Comparison of ENCODE assay signal across 13 cellular contexts in genomic region chr1:26372039-26372438, GRCh38. TPM values are rescaled to one million over a fixed set of nuclear protein-coding genes. Genes with fewer than 3 reads are reported as not detected.
DNase-seq lines count a peak whose midpoint lies in the region; ATAC-seq and TF ChIP-seq lines count a peak whose summit lies in the region.
"Had no signal": no experiment of that assay in that cellular context is flagged by ENCODE, and none has a peak within 500 bp of the region (broad histone marks: within the 10 kb centered on the region; RNA-seq: fewer than 3 reads in every experiment).

No MANE protein-coding gene starts in this region.

- H3K4me1 Mint-ChIP-seq in natural killer cell = peaks cover 68% of the 10 kb centered on the region in 2 donors
- H3K4me1 Mint-ChIP-seq in natural killer cell treated with Interleukin-12 subunit alpha and Interleukin-12 subunit beta and Interleukin-15 and Interleukin-18, amount 100 ng/mL, for 72 hours (ENCODE audit: low read depth in 2 of 2) = peaks cover 65 to 70% of the 10 kb centered on the region in 2 donors
- H3K4me1 Mint-ChIP-seq in activated T-helper 17 cell treated with anti-CD3 and anti-CD28 coated beads, Interleukin-2, amount 50 U/mL, for 72 hours = peaks cover 43% of the 10 kb centered on the region

- DNase-seq in natural killer cell (no peak), NCI-H526 (lab: John Stamatoyannopoulos, UW) (no peak), SJCRH30 (no peak), SHP77 (lab: John Stamatoyannopoulos, UW) (no peak)
- DNase-seq in natural killer cell treated with Interleukin-12 subunit alpha and Interleukin-12 subunit beta and Interleukin-15 and Interleukin-18, amount 100 ng/mL, for 72 hours (ENCODE audit: low spot score) = no peak
- DNase-seq: activated CD4-positive, CD25-positive, alpha-beta regulatory T cell treated with anti-CD3 and anti-CD28 coated beads, Interleukin-2, amount 50 U/mL, for 72 hours; activated effector memory CD4-positive, alpha-beta T cell treated with Interleukin-2 at 50 U/mL for 16 hours; caudate nucleus; H7; left lung; naive B cell; right cardiac atrium had no signal

- H3K4me3 ChIP-seq in SJCRH30 = no peak overlapping the region
- H3K4me3 ChIP-seq: left lung had no signal

- H3K36me3 ChIP-seq in SJCRH30 = no peaks in the 10 kb centered on the region
- H3K36me3 ChIP-seq: left lung had no signal

- peaks cover 0 to 3% of the 10 kb centered on the region in 2 donors for H3K9me3 Mint-ChIP-seq in natural killer cell
- H3K9me3 Mint-ChIP-seq in natural killer cell treated with Interleukin-12 subunit alpha and Interleukin-12 subunit beta and Interleukin-15 and Interleukin-18, amount 100 ng/mL, for 72 hours = peaks cover 3% of the 10 kb centered on the region
- no peaks in the 10 kb centered on the region for H3K9me3 Mint-ChIP-seq in activated T-helper 17 cell treated with anti-CD3 and anti-CD28 coated beads, Interleukin-2, amount 50 U/mL, for 72 hours

- ATAC-seq in natural killer cell = no peak
- ATAC-seq in natural killer cell treated with Interleukin-12 subunit alpha and Interleukin-12 subunit beta and Interleukin-15 and Interleukin-18, amount 100 ng/mL, for 72 hours = no peak
- peak; percentile 65 for ATAC-seq in activated T-helper 17 cell treated with anti-CD3 and anti-CD28 coated beads, Interleukin-2, amount 50 U/mL, for 72 hours (replicated peaks)
- ATAC-seq: left lung, right cardiac atrium had no signal

- H3K4me1 ChIP-seq in SJCRH30 = no peaks in the 10 kb centered on the region

- peaks cover 0 to 12% of the 10 kb centered on the region in 2 donors for H3K27me3 Mint-ChIP-seq in natural killer cell (ENCODE audit: low read depth in 2 of 2)
- peaks cover 13 to 27% of the 10 kb centered on the region in 2 donors for H3K27me3 Mint-ChIP-seq in natural killer cell treated with Interleukin-12 subunit alpha and Interleukin-12 subunit beta and Interleukin-15 and Interleukin-18, amount 100 ng/mL, for 72 hours
- no peaks in the 10 kb centered on the region for H3K27me3 Mint-ChIP-seq in activated T-helper 17 cell treated with anti-CD3 and anti-CD28 coated beads, Interleukin-2, amount 50 U/mL, for 72 hours

- H3K27me3 ChIP-seq in SJCRH30 = peaks cover 7% of the 10 kb centered on the region; the same call in 1 of the 2 replicates

- intact Hi-C loops in natural killer cell (cut with micrococcal nuclease) = loop anchor here (10.0 kb wide), 2 partner anchors 57 to 413 kb away; partner anchors contain the start of genes CD52 and PIGV

- no peak for TF ChIP-seq CTCF in natural killer cell (IDR thresholded peaks at IDR 0.05)

- peaks cover 6% of the 10 kb centered on the region; the same call in 1 of the 2 replicates for H3K9me3 ChIP-seq in SJCRH30 (replicated peaks)
- H3K9me3 ChIP-seq: left lung had no signal

- peak overlapping the region; percentile 83 for H3K4me3 Mint-ChIP-seq in natural killer cell
- H3K4me3 Mint-ChIP-seq in natural killer cell treated with Interleukin-12 subunit alpha and Interleukin-12 subunit beta and Interleukin-15 and Interleukin-18, amount 100 ng/mL, for 72 hours = no peak overlapping the region
- peak overlapping the region; percentile 41 for H3K4me3 Mint-ChIP-seq in activated T-helper 17 cell treated with anti-CD3 and anti-CD28 coated beads, Interleukin-2, amount 50 U/mL, for 72 hours
- H3K4me3 Mint-ChIP-seq: naive B cell had no signal

- peak overlapping the region in 1 of 2 donors; percentile 83 for H3K27ac Mint-ChIP-seq in natural killer cell
- H3K27ac Mint-ChIP-seq in natural killer cell treated with Interleukin-12 subunit alpha and Interleukin-12 subunit beta and Interleukin-15 and Interleukin-18, amount 100 ng/mL, for 72 hours = no peak overlapping the region
- peak overlapping the region; percentile 23 for H3K27ac Mint-ChIP-seq in activated T-helper 17 cell treated with anti-CD3 and anti-CD28 coated beads, Interleukin-2, amount 50 U/mL, for 72 hours

- H3K27ac ChIP-seq in SJCRH30 = no peak overlapping the region
- H3K27ac ChIP-seq: left lung had no signal

- no peaks in the 10 kb centered on the region for H3K36me3 Mint-ChIP-seq in natural killer cell
- peaks cover 5% of the 10 kb centered on the region for H3K36me3 Mint-ChIP-seq in natural killer cell treated with Interleukin-12 subunit alpha and Interleukin-12 subunit beta and Interleukin-15 and Interleukin-18, amount 100 ng/mL, for 72 hours
- H3K36me3 Mint-ChIP-seq in activated T-helper 17 cell treated with anti-CD3 and anti-CD28 coated beads, Interleukin-2, amount 50 U/mL, for 72 hours (ENCODE audit: low read depth) = no peaks in the 10 kb centered on the region
- H3K36me3 Mint-ChIP-seq: naive B cell had no signal

RNA-seq across cellular contexts. Expression of gene ZNF683, which starts 0.5 kb away (rescaled TPM):
- total RNA-seq in natural killer cell = 10 to 100 TPM in 2 of 3 donors, 1 to 10 TPM in 1; 9.6 to 38.2 (median 19.7) TPM
- total RNA-seq in natural killer cell treated with Interleukin-12 subunit alpha and Interleukin-12 subunit beta and Interleukin-15 and Interleukin-18, amount 100 ng/mL, for 72 hours = not detected
- total RNA-seq in activated T-helper 17 cell treated with anti-CD3 and anti-CD28 coated beads, Interleukin-2, amount 50 U/mL, for 72 hours = not detected
- not detected in 2 replicates for total RNA-seq in SJCRH30 (2014; rRNA removed; shearing (Covaris generic))
- total RNA-seq: H7 had no signal

RNA-seq across cellular contexts. Expression of gene CRYBG2, which starts 18.1 kb away (rescaled TPM):
- total RNA-seq in natural killer cell = 1 to 10 TPM; 2.5 to 5.8 (median 3.2) TPM
- total RNA-seq in natural killer cell treated with Interleukin-12 subunit alpha and Interleukin-12 subunit beta and Interleukin-15 and Interleukin-18, amount 100 ng/mL, for 72 hours = under 1 TPM in 1 of 2 donors, not detected in 1; 0.95 TPM
- 10 to 100 TPM in 1 of 2 donors, under 1 TPM in 1; 0.37 to 13.6 TPM for total RNA-seq in activated T-helper 17 cell treated with anti-CD3 and anti-CD28 coated beads, Interleukin-2, amount 50 U/mL, for 72 hours
- not detected in 2 replicates for total RNA-seq in SJCRH30 (2014; rRNA removed; shearing (Covaris generic))
- total RNA-seq: right cardiac atrium had no signal

RNA-seq across cellular contexts. Expression of gene LIN28A, which starts 38.6 kb away (rescaled TPM):
- not detected for total RNA-seq in natural killer cell
- not detected for total RNA-seq in natural killer cell treated with Interleukin-12 subunit alpha and Interleukin-12 subunit beta and Interleukin-15 and Interleukin-18, amount 100 ng/mL, for 72 hours
- not detected for total RNA-seq in activated T-helper 17 cell treated with anti-CD3 and anti-CD28 coated beads, Interleukin-2, amount 50 U/mL, for 72 hours
- not detected in 2 replicates for total RNA-seq in SJCRH30 (2014; rRNA removed; shearing (Covaris generic))
- total RNA-seq: left lung, right cardiac atrium had no signal

RNA-seq across cellular contexts. Expression of gene CD52, which starts 54.3 kb away (rescaled TPM):
- total RNA-seq in natural killer cell = 100 to 1,000 TPM; 454 to 485 (median 482) TPM
- 10 to 100 TPM in 1 of 2 donors, 1 to 10 TPM in 1; 8.1 to 17.2 TPM for total RNA-seq in natural killer cell treated with Interleukin-12 subunit alpha and Interleukin-12 subunit beta and Interleukin-15 and Interleukin-18, amount 100 ng/mL, for 72 hours
- total RNA-seq in activated T-helper 17 cell treated with anti-CD3 and anti-CD28 coated beads, Interleukin-2, amount 50 U/mL, for 72 hours = 100 to 1,000 TPM; 218 to 542 TPM
- not detected in 2 replicates for total RNA-seq in SJCRH30 (2014; rRNA removed; shearing (Covaris generic))

Comparison
In these comparisons a context has a peak if more than half of its experiments do, and no peak if none do; other contexts are left out.
1. RNA of gene ZNF683, which starts 0.5 kb away (total RNA-seq): 9.6 to 38.2 TPM in natural killer cell; not detected in natural killer cell treated with Interleukin-12 subunit alpha and Interleukin-12 subunit beta and Interleukin-15 and Interleukin-18, amount 100 ng/mL, for 72 hours, not detected in activated T-helper 17 cell treated with anti-CD3 and anti-CD28 coated beads, Interleukin-2, amount 50 U/mL, for 72 hours and not detected in SJCRH30; every median in the first group is over 4 times any median in the second.